Comparison of ENCODE assay signal across 26 cellular contexts in genomic region chr5:59136575-59136974, GRCh38.
"Had no signal": no experiment of that assay in that cellular context is flagged by ENCODE, and none has a peak within 500 bp of the region (broad histone marks: within the 10 kb centered on the region; RNA-seq: fewer than 3 reads in every experiment).

No MANE protein-coding gene starts in this region.

- H3K9ac ChIP-seq: parathyroid adenoma had no signal

- ATAC-seq: esophagus mucosa; gastroesophageal sphincter; heart left ventricle; left cardiac atrium; left lung; mucosa of descending colon; natural killer cell treated with Interleukin-12 subunit alpha and Interleukin-12 subunit beta and Interleukin-15 and Interleukin-18, amount 100 ng/mL, for 72 hours; sciatic nerve; stimulated activated effector memory CD8-positive, alpha-beta T cell treated with anti-CD3 and anti-CD28 coated beads, Interleukin-12 subunit alpha, Interleukin-12 subunit beta, amount 100 ng/mL, for 72 hours had no signal

- H3K9me3 ChIP-seq: colonic mucosa, gastroesophageal sphincter, heart left ventricle, left lung, mucosa of descending colon, right atrium auricular region, stomach, thyroid gland, upper lobe of left lung had no signal

- H2AFZ ChIP-seq: hepatocyte, parathyroid adenoma had no signal

- H3K27ac ChIP-seq: colonic mucosa, epithelial cell of prostate, gastroesophageal sphincter, heart left ventricle, hepatocyte, left lung, parathyroid adenoma, right atrium auricular region, stomach, thyroid gland, upper lobe of left lung had no signal

- DNase-seq: colonic mucosa; effector CD8-positive, alpha-beta T cell; endodermal cell; foreskin fibroblast; heart left ventricle; left cardiac atrium; left lung; mesenchymal stem cell; mucosa of descending colon; naive B cell; stimulated activated CD4-positive, alpha-beta T cell treated with anti-CD3 and anti-CD28 coated beads, Interleukin-2, amount 100 ng/mL, for 24 hours; stimulated activated CD4-positive, alpha-beta T cell treated with anti-CD3 and anti-CD28 coated beads, Interleukin-4, amount 100 ng/mL, for 24 hours; stimulated activated naive CD4-positive, alpha-beta T cell treated with Interleukin-2 at 50 U/mL for 16 hours; stomach; thyroid gland; upper lobe of left lung had no signal

- H3K4me3 ChIP-seq: colonic mucosa, gastroesophageal sphincter, heart left ventricle, hepatocyte, left lung, mucosa of descending colon, right atrium auricular region, stomach, thyroid gland, upper lobe of left lung had no signal

- H3K4me2 ChIP-seq: hepatocyte had no signal

- H3K79me2 ChIP-seq: hepatocyte, parathyroid adenoma had no signal

- H3K36me3 ChIP-seq: colonic mucosa, gastroesophageal sphincter, heart left ventricle, left lung, right atrium auricular region, stomach, thyroid gland, upper lobe of left lung had no signal

- H3K27me3 ChIP-seq: colonic mucosa, gastroesophageal sphincter, heart left ventricle, hepatocyte, left lung, right atrium auricular region, stomach, thyroid gland, upper lobe of left lung had no signal

- FAIRE-seq: urothelium cell line had no signal

- H3K4me1 ChIP-seq: colonic mucosa, gastroesophageal sphincter, left lung, parathyroid adenoma, right atrium auricular region, stomach, upper lobe of left lung had no signal
